In genomic region chr21:41600961-41601572, GRCh38 we compare ENCODE assay signal across 22 cellular contexts.
DNase-seq lines count a peak whose midpoint lies in the region; ATAC-seq and TF ChIP-seq lines count a peak whose summit lies in the region.
"Had no signal": no experiment of that assay in that cellular context is flagged by ENCODE, and none has a peak within 500 bp of the region (broad histone marks: within the 10 kb centered on the region; RNA-seq: fewer than 3 reads in every experiment).

No MANE protein-coding gene starts in this region.

- H3K4me3 ChIP-seq in left ventricle myocardium inferior, result no peak overlapping the region
- no peak overlapping the region for H3K4me3 ChIP-seq in body of pancreas
- H3K4me3 ChIP-seq: A549, SK-N-MC, testis had no signal

- H3K4me1 ChIP-seq in left ventricle myocardium inferior, result no peaks in the 10 kb centered on the region
- peaks cover 20% of the 10 kb centered on the region for H3K4me1 ChIP-seq in body of pancreas
- H3K4me1 ChIP-seq: A549 had no signal

- intact Hi-C loops in cardiac septum (cut with DNase I), result no loop called here
- intact Hi-C loops in left ventricle myocardium inferior (cut with micrococcal nuclease), result no loop called here
- intact Hi-C loops in body of pancreas (cut with DNase I), result loop anchor here (10.0 kb wide), 1 partner anchor 514 kb away; no protein-coding TSS in a partner anchor

- WGBS in body of pancreas, 2 donors, result 89 to 91% methylated on average over 7 to 10 of the region's 10 CpGs

- no peaks in the 10 kb centered on the region for H3K9me3 ChIP-seq in left ventricle myocardium inferior (replicated peaks)
- H3K9me3 ChIP-seq in body of pancreas, result no peaks in the 10 kb centered on the region
- H3K9me3 ChIP-seq: A549, testis had no signal

- ATAC-seq in body of pancreas, result no peak
- peak; percentile 29 for ATAC-seq in omental fat pad (ENCODE audit: low FRiP score)
- ATAC-seq in HG03521 (IDR thresholded peaks at IDR 0.05; ENCODE audit: unreplicated experiment), result no peak
- ATAC-seq: A549, T-helper 17 cell had no signal

- H3K27me3 ChIP-seq in left ventricle myocardium inferior (ENCODE audit: low read depth) (peaks cover 46% of the 10 kb centered on the region), body of pancreas (no peaks in the 10 kb centered on the region)
- H3K27me3 ChIP-seq: testis had no signal

- H3K27ac ChIP-seq in left ventricle myocardium inferior (replicated peaks) (no peak overlapping the region), body of pancreas (peak overlapping the region in 3 of 4 donors; percentile 50 to 65 (median 61))
- H3K27ac ChIP-seq: A549, testis had no signal

- TF ChIP-seq POLR2A in body of pancreas (IDR thresholded peaks at IDR 0.05), result no peak

- H3K36me3 ChIP-seq in left ventricle myocardium inferior, result no peaks in the 10 kb centered on the region
- no peaks in the 10 kb centered on the region for H3K36me3 ChIP-seq in body of pancreas (replicated peaks in 1 of 2; ENCODE audit: insufficient read depth in 1 of 2, low read depth in 2 of 2)

- DNase-seq in cardiac septum (ENCODE audit: low spot score) (peak; percentile 38), left ventricle myocardium inferior (no peak), body of pancreas (no peak), omental fat pad (ENCODE audit: low spot score) (no peak), NOMO-1 treated with DMSO at 0.1 percent for 48 hours (lab: John Stamatoyannopoulos, UW; ENCODE audit: unreplicated experiment) (no peak), GM20000 (ENCODE audit: low spot score) (no peak), T-helper 2 cell (no peak)
- DNase-seq: activated CD4-positive, alpha-beta T cell treated with anti-CD3 and anti-CD28 coated beads for 48 hours; activated T-cell treated with anti-CD3 and anti-CD28 coated beads, Interleukin-2, amount 50 U/mL, for 24 hours; AML-193; DMS53; H7; NCI-H187 treated with DMSO at 0.1 percent for 48 hours; NCI-H524 treated with DMSO at 0.1 percent for 48 hours; NK-92 treated with Interleukin-12 subunit alpha and Interleukin-12 subunit beta, amount 100 ng/mL, for 24 hours; RPMI8226; stimulated activated naive CD4-positive, alpha-beta T cell; T-helper 17 cell; testis had no signal

- TF ChIP-seq CTCF in left ventricle myocardium inferior (IDR thresholded peaks at IDR 0.05; ENCODE audit: borderline replicate concordance), result no peak
- no peak for TF ChIP-seq CTCF in body of pancreas (IDR thresholded peaks at IDR 0.05)
- no peak for TF ChIP-seq CTCF in omental fat pad (IDR thresholded peaks at IDR 0.05)
- no peak for TF ChIP-seq CTCF in GM20000 (IDR thresholded peaks at IDR 0.05; ENCODE audit: extremely low read depth, missing control alignments)
